Comparison of ENCODE assay signal across 8 cellular contexts in genomic region chr2:231781798-231782726, GRCh38. TPM values are rescaled to one million over a fixed set of nuclear protein-coding genes. Genes with fewer than 3 reads are reported as not detected.
DNase-seq lines count a peak whose midpoint lies in the region; ATAC-seq and TF ChIP-seq lines count a peak whose summit lies in the region.

No MANE protein-coding gene starts in this region.

- H3K4me3 ChIP-seq in PC-9 (peak overlapping the region; percentile 78), subcutaneous abdominal adipose tissue (ENCODE audit: low read depth in 1 of 5, low read length in 5 of 5) (peak overlapping the region; percentile 88 to 97 (median 96))

- peak overlapping the region; percentile 80 for H3K4me2 ChIP-seq in PC-9

- H3K27me3 ChIP-seq in PC-9 (ENCODE audit: insufficient read depth, low read depth) (no peaks in the 10 kb centered on the region), subcutaneous abdominal adipose tissue (ENCODE audit: control insufficient read depth in 5 of 5, insufficient read depth in 4 of 5, low read length in 5 of 5) (no peaks in the 10 kb centered on the region)

- no peaks in the 10 kb centered on the region for H3K9me3 ChIP-seq in PC-9 (ENCODE audit: insufficient read depth, low read depth)
- no peaks in the 10 kb centered on the region for H3K9me3 ChIP-seq in subcutaneous abdominal adipose tissue (ENCODE audit: control insufficient read depth in 5 of 5, low read length in 5 of 5)

- no peaks in the 10 kb centered on the region for H4K20me1 ChIP-seq in PC-9 (ENCODE audit: insufficient read depth)

- H3K27ac ChIP-seq in PC-9 = no peak overlapping the region
- peak overlapping the region; percentile 75 for H3K27ac ChIP-seq in subcutaneous abdominal adipose tissue (ENCODE audit: low read depth, low read length)

- POLR2A ChIA-PET in PC-9 (lab: Charles Lee; ENCODE audit: unreplicated experiment) = interaction anchor here (0.5 kb wide), 1 partner anchor 104 kb away, joined by 3 read pairs; no protein-coding TSS in a partner anchor

- no peaks in the 10 kb centered on the region for H3K9me2 ChIP-seq in PC-9 (ENCODE audit: insufficient read depth)

- intact Hi-C loops in PC-9 (cut with micrococcal nuclease; ENCODE audit: unreplicated experiment) = loop anchor here (2.0 to 10.0 kb wide), 3 partner anchors 65 to 267 kb away; no protein-coding TSS in a partner anchor

- CTCF ChIA-PET in PC-9 (lab: Charles Lee) = no interaction called here

- DNase-seq in stimulated activated CD4-positive, alpha-beta T cell treated with anti-CD3 and anti-CD28 coated beads, Interleukin-4, amount 100 ng/mL, for 24 hours = peak; percentile 27
- DNase-seq in stimulated activated CD4-positive, alpha-beta T cell treated with anti-CD3 and anti-CD28 coated beads, Interleukin-4, amount 100 ng/mL, for 1 hour = no peak
- DNase-seq in PC-9 (peak in 1 of 2 experiments; percentile 15), left kidney (ENCODE audit: low read depth, low spot score) (peak; percentile 34), NCI-H128 (lab: John Stamatoyannopoulos, UW; ENCODE audit: unreplicated experiment) (no peak)
- peak; percentile 5 for DNase-seq in central memory CD4-positive, alpha-beta T cell

- H3K4me1 ChIP-seq in PC-9 (replicated peaks; ENCODE audit: insufficient read depth) (peaks cover 22% of the 10 kb centered on the region), subcutaneous abdominal adipose tissue (ENCODE audit: control insufficient read depth in 5 of 5, insufficient read depth in 5 of 5, low read length in 5 of 5) (peaks cover 4 to 52% (median 49%) of the 10 kb centered on the region in 5 donors)

- H3F3A ChIP-seq in PC-9 (ENCODE audit: insufficient read depth, low read depth) = 0 out of 2 replicates have a peak, but pooled peaks cover 6% of the 10 kb centered on the region

- H3K79me2 ChIP-seq in PC-9 (ENCODE audit: low read depth) = peaks cover 24% of the 10 kb centered on the region

- TSS peak; percentile 8 for BruUV-seq in PC-9 (replicated peaks; lab: Mats Ljungman, UMichigan)

- peak overlapping the region; percentile 84 for H2AFZ ChIP-seq in PC-9

- no peak for TF ChIP-seq CTCF in PC-9 (conservative IDR thresholded peaks at IDR 0.05)

- ATAC-seq in HG02763 (IDR thresholded peaks at IDR 0.05; ENCODE audit: unreplicated experiment) = no peak

- peak overlapping the region; percentile 48 to 93 (median 80) for H3K9ac ChIP-seq in subcutaneous abdominal adipose tissue (ENCODE audit: low read length in 5 of 5)

- H3K36me3 ChIP-seq in PC-9 (ENCODE audit: low read depth) (no peaks in the 10 kb centered on the region), subcutaneous abdominal adipose tissue (ENCODE audit: control insufficient read depth in 5 of 5, insufficient read depth in 5 of 5, low read length in 5 of 5) (no peaks in the 10 kb centered on the region)

RNA-seq across cellular contexts. Expression of gene PDE6D, which starts 1.0 kb away (rescaled TPM):
- total RNA-seq in PC-9 (2021) = 32.2 and 32.9 TPM in 2 replicates

RNA-seq across cellular contexts. Expression of gene COPS7B, which starts 4.2 kb away (rescaled TPM):
- total RNA-seq in PC-9 (2021) = 46.3 and 52.9 TPM in 2 replicates

Comparison
In these comparisons a context has a peak if more than half of its experiments do, and no peak if none do; other contexts are left out.
1. DNase-seq: peak in stimulated activated CD4-positive, alpha-beta T cell treated with anti-CD3 and anti-CD28 coated beads, Interleukin-4, amount 100 ng/mL, for 24 hours (single experiment), central memory CD4-positive, alpha-beta T cell (single experiment) and left kidney (single experiment); none in stimulated activated CD4-positive, alpha-beta T cell treated with anti-CD3 and anti-CD28 coated beads, Interleukin-4, amount 100 ng/mL, for 1 hour (single experiment) and NCI-H128 (single experiment).